Comparison of ENCODE assay signal across 14 cellular contexts in genomic region chr10:119263966-119264621, GRCh38. TPM values are rescaled to one million over a fixed set of nuclear protein-coding genes. Genes with fewer than 3 reads are reported as not detected.
DNase-seq lines count a peak whose midpoint lies in the region; ATAC-seq and TF ChIP-seq lines count a peak whose summit lies in the region.
"Had no signal": no experiment of that assay in that cellular context is flagged by ENCODE, and none has a peak within 500 bp of the region (broad histone marks: within the 10 kb centered on the region; RNA-seq: fewer than 3 reads in every experiment).

No MANE protein-coding gene starts in this region.

- TF ChIP-seq EP300 in tibial nerve (IDR thresholded peaks at IDR 0.05) = no peak

- H3K36me3 ChIP-seq in tibial nerve = peaks cover 0 to 5% (median 0%) of the 10 kb centered on the region in 3 donors
- H3K36me3 ChIP-seq: neural progenitor cell had no signal

- no peak overlapping the region for H3K4me3 Mint-ChIP-seq in Calu3 (ENCODE audit: low read depth, unreplicated experiment)
- H3K4me3 Mint-ChIP-seq: neural progenitor cell; T-helper 2 cell treated with Interferon-gamma antibody and Interleukin-4, amounts not matched to agents 5 μg/mL and 100 μg/mL, for 36 hours had no signal

- H3K27ac ChIP-seq in tibial nerve = peak overlapping the region in 3 of 4 donors; percentile 38 to 75 (median 52)
- H3K27ac ChIP-seq: neural progenitor cell had no signal

- peak; percentile 45 to 48 for DNase-seq in SHP77 (lab: John Stamatoyannopoulos, UW)
- DNase-seq in SHP77 treated with DMSO at 0.1 percent for 48 hours (lab: John Stamatoyannopoulos, UW) = no peak
- DNase-seq in cardiac fibroblast (ENCODE audit: low read depth in 2 of 2) = peak; percentile 53 to 61
- no peak for DNase-seq in left ventricle myocardium superior
- DNase-seq in tibial nerve (ENCODE audit: low spot score in 2 of 2) = no peak
- DNase-seq in mucosa of gallbladder (ENCODE audit: low spot score) = no peak
- DNase-seq in Calu3 = no peak
- DNase-seq: effector memory CD4-positive, alpha-beta T cell; NCI-H1417 treated with DMSO at 0.1 percent for 48 hours; PC-3 had no signal

- no peak for TF ChIP-seq POLR2A in tibial nerve (IDR thresholded peaks at IDR 0.05)

- no peak overlapping the region for H3K27ac Mint-ChIP-seq in Calu3 (ENCODE audit: unreplicated experiment)
- H3K27ac Mint-ChIP-seq: neural progenitor cell; T-helper 2 cell treated with Interferon-gamma antibody and Interleukin-4, amounts not matched to agents 5 μg/mL and 100 μg/mL, for 36 hours had no signal

- TF ChIP-seq CTCF in cardiac fibroblast (IDR thresholded peaks at IDR 0.05; ENCODE audit: low read depth, low read length) (no peak), tibial nerve (IDR thresholded peaks at IDR 0.05) (no peak), Calu3 (IDR thresholded peaks at IDR 0.05; ENCODE audit: unreplicated experiment) (no peak)

- H3K9me3 Mint-ChIP-seq in Calu3 (ENCODE audit: low read depth, unreplicated experiment) = no peaks in the 10 kb centered on the region
- H3K9me3 Mint-ChIP-seq: T-helper 2 cell treated with Interferon-gamma antibody and Interleukin-4, amounts not matched to agents 5 μg/mL and 100 μg/mL, for 36 hours had no signal

- H3K27me3 ChIP-seq in tibial nerve = no peaks in the 10 kb centered on the region
- H3K27me3 ChIP-seq: neural progenitor cell had no signal

- H3K4me3 ChIP-seq in cardiac fibroblast (replicated peaks in 1 of 2; ENCODE audit: low read depth in 2 of 2, low read length in 2 of 2) = no peak overlapping the region
- no peak overlapping the region for H3K4me3 ChIP-seq in tibial nerve
- H3K4me3 ChIP-seq: A549, neural progenitor cell had no signal

- no peaks in the 10 kb centered on the region for H3K27me3 Mint-ChIP-seq in Calu3 (ENCODE audit: unreplicated experiment)

- H3K9me3 ChIP-seq in tibial nerve = no peaks in the 10 kb centered on the region
- H3K9me3 ChIP-seq: A549 had no signal

- CTCF ChIA-PET in Calu3 (lab: Charles Lee) = interaction anchor here (0.6 kb wide), 1 partner anchor 283 kb away, joined by 3 read pairs; no protein-coding TSS in a partner anchor

- intact Hi-C loops in left ventricle myocardium superior (cut with micrococcal nuclease) = no loop called here
- intact Hi-C loops in Calu3 (cut with micrococcal nuclease; ENCODE audit: unreplicated experiment) = no loop called here

- ATAC-seq in left ventricle myocardium superior (peak; percentile 68), GM21447 (IDR thresholded peaks at IDR 0.05; ENCODE audit: unreplicated experiment) (no peak)
- ATAC-seq: A549, PC-3 had no signal

- H3K4me1 ChIP-seq in tibial nerve = peaks cover 0 to 36% (median 1%) of the 10 kb centered on the region in 4 donors

- no peaks in the 10 kb centered on the region for H3K4me1 Mint-ChIP-seq in Calu3 (ENCODE audit: low read depth, unreplicated experiment)

- H3K36me3 Mint-ChIP-seq in Calu3 (ENCODE audit: insufficient read depth, unreplicated experiment) = no peaks in the 10 kb centered on the region

- no TSS peak for BruUV-seq in Calu3 (replicated peaks; lab: Mats Ljungman, UMichigan)

- 60 to 64% methylated on average over 4 of the region's 4 CpGs for WGBS in tibial nerve, 2 donors

RNA-seq across cellular contexts. Expression of gene GRK5, which starts 56.7 kb away (rescaled TPM):
- total RNA-seq in left ventricle myocardium superior = 43.4 TPM
- 10 to 100 TPM; 43.5 to 61.7 (median 48.9) TPM for total RNA-seq in tibial nerve
- total RNA-seq in mucosa of gallbladder = 21.1 TPM
- 2.4 and 4.4 TPM in 2 replicates for total RNA-seq in Calu3 (2022)

Comparison
In these comparisons a context has a peak if more than half of its experiments do, and no peak if none do; other contexts are left out.
1. DNase-seq: peak in SHP77 (2 of 2) and cardiac fibroblast (2 of 2); none in SHP77 treated with DMSO at 0.1 percent for 48 hours (single experiment), left ventricle myocardium superior (single experiment), tibial nerve (0 of 2), mucosa of gallbladder (single experiment) and Calu3 (single experiment).